22 cellular contexts compared by ENCODE assay signal in the genomic region with DNA sequence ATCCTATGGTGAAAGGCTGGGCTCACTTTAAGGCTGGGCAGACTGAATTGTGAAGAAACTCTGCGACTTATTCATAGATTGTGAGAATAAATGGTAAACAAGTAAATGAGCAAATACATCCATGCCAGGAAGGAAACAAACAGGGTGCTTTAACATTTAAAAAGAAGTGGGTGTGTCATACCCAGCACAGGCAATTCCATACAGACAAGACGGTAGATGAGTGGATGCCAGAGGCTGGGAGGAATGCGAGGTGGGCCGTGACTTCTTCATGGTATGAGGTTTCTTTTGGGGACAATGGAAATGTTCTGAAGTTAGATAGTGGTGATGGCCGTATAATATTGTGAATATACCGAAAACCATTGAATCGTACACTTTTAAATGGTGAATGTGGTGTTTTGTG. TPM values are rescaled to one million over a fixed set of nuclear protein-coding genes. Genes with fewer than 3 reads are reported as not detected.
DNase-seq lines count a peak whose midpoint lies in the region; ATAC-seq, FAIRE-seq and TF ChIP-seq lines count a peak whose summit lies in the region.
"Had no signal": no experiment of that assay in that cellular context is flagged by ENCODE, and none has a peak within 500 bp of the region (broad histone marks: within the 10 kb centered on the region; RNA-seq: fewer than 3 reads in every experiment).

No MANE protein-coding gene starts in this region.

- H2AK5ac ChIP-seq in H1 (ENCODE audit: low read depth, low read length) = no peak overlapping the region
- H2AK5ac ChIP-seq in mesendoderm (ENCODE audit: low read length) = no peak overlapping the region

- H3K4me3 ChIP-seq in Caco-2 (ENCODE audit: low read depth, low read length) = no peak overlapping the region
- H3K4me3 ChIP-seq in H1 (ENCODE audit: extremely low read depth in 1 of 4, insufficient read depth in 2 of 4, low read depth in 3 of 4, low read length in 4 of 4) = no peak overlapping the region
- no peak overlapping the region for H3K4me3 ChIP-seq in mesendoderm (ENCODE audit: low read length)
- H3K4me3 ChIP-seq in right cardiac atrium (ENCODE audit: low read length) = no peak overlapping the region
- H3K4me3 ChIP-seq in transverse colon = no peak overlapping the region
- no peak overlapping the region for H3K4me3 ChIP-seq in gastrocnemius medialis
- no peak overlapping the region for H3K4me3 ChIP-seq in osteoblast (ENCODE audit: insufficient read depth, low read length)
- H3K4me3 ChIP-seq: BLaER1 had no signal

- no peak overlapping the region for H3K23ac ChIP-seq in H1 (ENCODE audit: insufficient read length)
- H3K23ac ChIP-seq in mesendoderm (ENCODE audit: low read length) = no peak overlapping the region

- TF ChIP-seq EP300 in H1 (IDR thresholded peaks at IDR 0.05; ENCODE audit: borderline replicate concordance in 1 of 2, low read depth in 2 of 2, low read length in 2 of 2) (no peak), transverse colon (IDR thresholded peaks at IDR 0.05; ENCODE audit: low read depth) (no peak)

- H4K20me1 ChIP-seq in H1 (replicated peaks in 1 of 2; ENCODE audit: control insufficient read depth in 1 of 2, insufficient read depth in 2 of 2, low read length in 2 of 2) = no peaks in the 10 kb centered on the region
- H4K20me1 ChIP-seq in osteoblast (ENCODE audit: insufficient read depth, low read length) = no peaks in the 10 kb centered on the region
- H4K20me1 ChIP-seq: BLaER1 had no signal

- no peak for TF ChIP-seq RAD21 in H1 (IDR thresholded peaks at IDR 0.05 in 1 of 2, conservative IDR thresholded peaks at IDR 0.05 in 1 of 2; ENCODE audit: low read depth in 2 of 2, low read length in 2 of 2)

- no peaks in the 10 kb centered on the region for H3K9me3 Mint-ChIP-seq in Caco-2 (ENCODE audit: unreplicated experiment)
- H3K9me3 Mint-ChIP-seq: CD4-positive, CD25-positive, alpha-beta regulatory T cell; CD8-positive, alpha-beta T cell; H9 had no signal

- H2BK20ac ChIP-seq in H1 (ENCODE audit: low read length) = no peak overlapping the region

- H3K56ac ChIP-seq in H1 (replicated peaks; ENCODE audit: insufficient read length, low read depth, low read length) (no peak overlapping the region), mesendoderm (ENCODE audit: low read length) (peak overlapping the region; percentile 40)

- H3K4ac ChIP-seq in H1 (replicated peaks; ENCODE audit: insufficient read length, low read depth, low read length) (no peak overlapping the region), mesendoderm (ENCODE audit: low read depth, low read length) (no peak overlapping the region)

- H4K5ac ChIP-seq in H1 (ENCODE audit: insufficient read length, low read depth, low read length) (no peak overlapping the region), mesendoderm (ENCODE audit: low read length) (no peak overlapping the region)

- no peak overlapping the region for H3K18ac ChIP-seq in H1 (ENCODE audit: extremely low read depth, low read length)
- no peak overlapping the region for H3K18ac ChIP-seq in mesendoderm (ENCODE audit: low read length)

- H2BK12ac ChIP-seq in H1 (ENCODE audit: low read depth, low read length) = no peak overlapping the region

- CTCF ChIA-PET in Caco-2 (lab: Charles Lee) (interaction anchor here (0.9 to 1.6 kb wide), 8 partner anchors 9 to 1051 kb away, joined by 3 to 10 read pairs (median 7); a partner anchor contains a TSS), H1 (lab: Charles Lee; ENCODE audit: partially characterized antibody) (interaction anchor here (0.8 to 3.9 kb wide), 43 partner anchors 8 to 1167 kb away, joined by 3 to 26 read pairs (median 5); a partner anchor contains a TSS)

- no peaks in the 10 kb centered on the region for H3K23me2 ChIP-seq in H1 (ENCODE audit: low read depth, low read length)

- DNase-seq in Caco-2 (no peak), T-helper 17 cell (no peak), H1 (ENCODE audit: low read depth in 1 of 2, low spot score in 2 of 2) (no peak), mesendoderm (no peak), right cardiac atrium (no peak), transverse colon (no peak), gastrocnemius medialis (no peak), osteoblast (ENCODE audit: insufficient read length, low spot score, missing footprints) (no peak)
- DNase-seq: CD4-positive, CD25-positive, alpha-beta regulatory T cell; CD8-positive, alpha-beta T cell; DMS 273 treated with DMSO at 0.1 percent for 48 hours; DMS79; EL; GF-D8; H9 had no signal

- intact Hi-C loops in Caco-2 (cut with micrococcal nuclease; ENCODE audit: unreplicated experiment) = loop anchor here (5.0 kb wide), 1 partner anchor 915 kb away; no protein-coding TSS in a partner anchor
- intact Hi-C loops in right cardiac atrium (cut with DNase I) = loop anchor here in 3 of 4 donors (5.0 to 10.0 kb wide), 5 partner anchors 802 to 1052 kb away; no protein-coding TSS in a partner anchor
- intact Hi-C loops in transverse colon (cut with DNase I; ENCODE audit: low total_unique reads) = no loop called here
- intact Hi-C loops in gastrocnemius medialis (cut with DNase I; ENCODE audit: low total_unique reads) = loop anchor here (10.0 kb wide), 1 partner anchor 812 kb away; no protein-coding TSS in a partner anchor

- ATAC-seq in T-helper 17 cell (no peak), right cardiac atrium (no peak), gastrocnemius medialis (no peak)
- ATAC-seq: CD8-positive, alpha-beta T cell had no signal

- TF ChIP-seq CTCF in Caco-2 (IDR thresholded peaks at IDR 0.05; ENCODE audit: insufficient read depth in 1 of 2, low read depth in 1 of 2, low read length in 1 of 2, severe bottlenecking in 1 of 2, unreplicated experiment in 1 of 2) (no peak), H1 (IDR thresholded peaks at IDR 0.05; ENCODE audit: control extremely low read depth in 1 of 3, insufficient read depth in 1 of 3, low read depth in 1 of 3, low read length in 3 of 3) (no peak), transverse colon (IDR thresholded peaks at IDR 0.05) (no peak), gastrocnemius medialis (IDR thresholded peaks at IDR 0.05 in 4 of 5, conservative IDR thresholded peaks at IDR 0.05 in 1 of 5) (no peak), osteoblast (IDR thresholded peaks at IDR 0.05; ENCODE audit: extremely low read depth, low read depth, low read length) (no peak)

- H3K4me3 Mint-ChIP-seq in Caco-2 (ENCODE audit: unreplicated experiment) (no peak overlapping the region), T-helper 17 cell (peak overlapping the region; percentile 41)
- H3K4me3 Mint-ChIP-seq: B cell; CD4-positive, CD25-positive, alpha-beta regulatory T cell; CD8-positive, alpha-beta T cell; H9 had no signal

- H3K27ac ChIP-seq in H1 (ENCODE audit: low read depth, low read length) (no peak overlapping the region), mesendoderm (ENCODE audit: low read depth, low read length) (no peak overlapping the region), right cardiac atrium (ENCODE audit: low read length) (no peak overlapping the region), transverse colon (no peak overlapping the region), gastrocnemius medialis (no peak overlapping the region), osteoblast (ENCODE audit: low read depth, low read length) (no peak overlapping the region)
- H3K27ac ChIP-seq: 22Rv1, BLaER1, C4-2B had no signal

- H4K91ac ChIP-seq in H1 (replicated peaks; ENCODE audit: insufficient read length, low read length) = no peak overlapping the region

- H2AFZ ChIP-seq in H1 (ENCODE audit: low read length) (no peak overlapping the region), osteoblast (ENCODE audit: low read length) (no peak overlapping the region)

- POLR2A ChIA-PET in Caco-2 (lab: Charles Lee) (no interaction called here), H1 (lab: Charles Lee; ENCODE audit: partially characterized antibody) (interaction anchor here (1.2 kb wide), 2 partner anchors 128 to 390 kb away, joined by 3 read pairs; a partner anchor contains a TSS)

- H3K79me2 ChIP-seq in H1 (ENCODE audit: control insufficient read depth in 1 of 2, insufficient read depth in 2 of 2, low read length in 2 of 2) (no peaks in the 10 kb centered on the region), mesendoderm (ENCODE audit: control insufficient read depth, insufficient read depth, low read length) (no peaks in the 10 kb centered on the region), osteoblast (ENCODE audit: insufficient read depth, low read length) (no peaks in the 10 kb centered on the region)

- H3K79me1 ChIP-seq in H1 (ENCODE audit: low read depth, low read length) (no peaks in the 10 kb centered on the region), mesendoderm (ENCODE audit: low read length) (no peaks in the 10 kb centered on the region)

- H2BK120ac ChIP-seq in H1 (replicated peaks; ENCODE audit: low read depth, low read length) = no peak overlapping the region
- no peak overlapping the region for H2BK120ac ChIP-seq in mesendoderm (ENCODE audit: low read depth, low read length)

- H3K9ac ChIP-seq in H1 (replicated peaks in 1 of 4; ENCODE audit: extremely low read depth in 1 of 4, low read depth in 3 of 4, low read length in 3 of 4) (no peak overlapping the region), mesendoderm (ENCODE audit: low read length) (no peak overlapping the region)
- H3K9ac ChIP-seq: BLaER1 had no signal

- H3K27me3 Mint-ChIP-seq in Caco-2 (ENCODE audit: insufficient read depth, unreplicated experiment) = no peaks in the 10 kb centered on the region
- H3K27me3 Mint-ChIP-seq in T-helper 17 cell = peaks cover 30% of the 10 kb centered on the region

- 71% methylated on average over 7 of the region's 7 CpGs; no CpG with 5 or more reads in 1 of the 2 experiments for WGBS in H1 (ENCODE audit: extremely low coverage in 1 of 2, insufficient coverage in 1 of 2, insufficient read length in 1 of 2, insufficient replicate concordance in 2 of 2, low coverage in 1 of 2, low lambda C conversion rate in 2 of 2, missing lambda C conversion rate in 1 of 2), 2 experiments
- no CpG with 5 or more reads among the region's 7 CpGs for WGBS in mesendoderm (ENCODE audit: extremely low coverage, insufficient coverage, low lambda C conversion rate)
- 94% methylated on average over 7 of the region's 7 CpGs for WGBS in right cardiac atrium
- 88 to 93% methylated on average over 7 of the region's 7 CpGs for WGBS in transverse colon (ENCODE audit: low coverage in 1 of 2), 2 donors

- H2BK5ac ChIP-seq in H1 (ENCODE audit: low read depth, low read length) = no peak overlapping the region
- no peak overlapping the region for H2BK5ac ChIP-seq in mesendoderm (ENCODE audit: low read length)

- H3K9me3 ChIP-seq in Caco-2 (no peaks in the 10 kb centered on the region), T-helper 17 cell (ENCODE audit: control insufficient read depth, low read length, poor library complexity, severe bottlenecking) (no peaks in the 10 kb centered on the region), H1 (ENCODE audit: insufficient read depth in 2 of 2, low read depth in 1 of 2, low read length in 1 of 2) (no peaks in the 10 kb centered on the region), right cardiac atrium (ENCODE audit: control insufficient read depth, low read length) (no peaks in the 10 kb centered on the region), transverse colon (no peaks in the 10 kb centered on the region), gastrocnemius medialis (no peaks in the 10 kb centered on the region), osteoblast (ENCODE audit: low read depth, low read length) (no peaks in the 10 kb centered on the region)

- in situ Hi-C loops in transverse colon (cut with MboI; ENCODE audit: low pct_ligation_motif_present in 1 of 4, low pct_unique_long_range_greater_than_20kb in 1 of 4, low sequenced_read_pairs in 3 of 4) = loop anchor here (25.0 kb wide), 4 partner anchors 385 to 1060 kb away; a partner anchor contains a TSS
- in situ Hi-C loops in gastrocnemius medialis (cut with MboI; ENCODE audit: low sequenced_read_pairs in 4 of 4) = loop anchor here in 3 of 4 donors (25.0 kb wide), 2 partner anchors 810 to 1060 kb away; no protein-coding TSS in a partner anchor

- H3K36me3 ChIP-seq in Caco-2 (ENCODE audit: control insufficient read depth, insufficient read depth, low read length) (no peaks in the 10 kb centered on the region), H1 (ENCODE audit: control insufficient read depth in 2 of 4, insufficient read depth in 4 of 4, low read length in 3 of 4) (no peaks in the 10 kb centered on the region), mesendoderm (ENCODE audit: control insufficient read depth, insufficient read depth, low read length) (no peaks in the 10 kb centered on the region), transverse colon (no peaks in the 10 kb centered on the region), gastrocnemius medialis (no peaks in the 10 kb centered on the region), osteoblast (ENCODE audit: insufficient read depth, low read length) (no peaks in the 10 kb centered on the region)
- H3K36me3 ChIP-seq: BLaER1 had no signal

- H3K36me3 Mint-ChIP-seq in Caco-2 (ENCODE audit: insufficient read depth, unreplicated experiment) (no peaks in the 10 kb centered on the region), T-helper 17 cell (ENCODE audit: low read depth) (peaks cover 3% of the 10 kb centered on the region)
- H3K36me3 Mint-ChIP-seq: CD4-positive, CD25-positive, alpha-beta regulatory T cell; CD8-positive, alpha-beta T cell had no signal

- peaks cover 14% of the 10 kb centered on the region for H3K4me1 Mint-ChIP-seq in Caco-2 (ENCODE audit: low read depth, unreplicated experiment)
- H3K4me1 Mint-ChIP-seq in T-helper 17 cell = peaks cover 6% of the 10 kb centered on the region

- H3K4me2 ChIP-seq in H1 (ENCODE audit: insufficient read depth in 1 of 2, low read depth in 2 of 2, low read length in 2 of 2) (no peak overlapping the region), mesendoderm (ENCODE audit: low read length) (no peak overlapping the region), osteoblast (ENCODE audit: insufficient read depth, low read length) (no peak overlapping the region)
- H3K4me2 ChIP-seq: BLaER1 had no signal

- H2BK15ac ChIP-seq in H1 (ENCODE audit: low read length) (no peak overlapping the region), mesendoderm (replicated peaks; ENCODE audit: low read depth) (no peak overlapping the region)

- BruUV-seq in Caco-2 (replicated peaks; lab: Mats Ljungman, UMichigan) = no TSS peak

- no peak for FAIRE-seq in H1 (lab: Jason Lieb, UNC)
- FAIRE-seq: A204.1, D721Med, GM12891 had no signal

- H3K27ac Mint-ChIP-seq in Caco-2 (ENCODE audit: unreplicated experiment) = peak overlapping the region; percentile 3
- no peak overlapping the region for H3K27ac Mint-ChIP-seq in T-helper 17 cell
- H3K27ac Mint-ChIP-seq: B cell; CD4-positive, CD25-positive, alpha-beta regulatory T cell; CD8-positive, alpha-beta T cell had no signal

- H3K14ac ChIP-seq in H1 (ENCODE audit: insufficient read length) = no peak overlapping the region

- H3K27me3 ChIP-seq in Caco-2 (replicated peaks; ENCODE audit: control insufficient read depth, insufficient read depth, low read length) = no peaks in the 10 kb centered on the region
- no peaks in the 10 kb centered on the region for H3K27me3 ChIP-seq in H1 (replicated peaks in 1 of 4; ENCODE audit: control insufficient read depth in 3 of 4, extremely low read depth in 1 of 4, insufficient read depth in 3 of 4, low read length in 3 of 4)
- no peaks in the 10 kb centered on the region for H3K27me3 ChIP-seq in mesendoderm (ENCODE audit: insufficient read depth, low read length, poor library complexity)
- no peaks in the 10 kb centered on the region for H3K27me3 ChIP-seq in right cardiac atrium (ENCODE audit: control insufficient read depth, insufficient read depth)
- no peaks in the 10 kb centered on the region for H3K27me3 ChIP-seq in transverse colon
- H3K27me3 ChIP-seq in gastrocnemius medialis = peaks cover 6 to 12% (median 7%) of the 10 kb centered on the region in 3 donors
- peaks cover 2% of the 10 kb centered on the region for H3K27me3 ChIP-seq in osteoblast (ENCODE audit: insufficient read depth, low read length)
- H3K27me3 ChIP-seq: BLaER1 had no signal

- H3K4me1 ChIP-seq in Caco-2 = no peaks in the 10 kb centered on the region
- H3K4me1 ChIP-seq in H1 (replicated peaks in 1 of 4; ENCODE audit: control insufficient read depth in 3 of 4, insufficient read depth in 4 of 4, low read length in 3 of 4) = peaks cover 0 to 9% (median 6%) of the 10 kb centered on the region in 4 experiments; a peak in 5 of 7 replicates
- H3K4me1 ChIP-seq in mesendoderm (ENCODE audit: control insufficient read depth, low read depth, low read length) = peaks cover 3% of the 10 kb centered on the region
- H3K4me1 ChIP-seq in right cardiac atrium (ENCODE audit: control insufficient read depth, insufficient read depth, low read length) = peaks cover 3% of the 10 kb centered on the region
- H3K4me1 ChIP-seq in transverse colon = peaks cover 0 to 6% (median 3%) of the 10 kb centered on the region in 4 donors
- H3K4me1 ChIP-seq in gastrocnemius medialis = peaks cover 2 to 12% of the 10 kb centered on the region in 2 donors
- H3K4me1 ChIP-seq in osteoblast (ENCODE audit: insufficient read depth, low read length) = peaks cover 15% of the 10 kb centered on the region

- no peak for TF ChIP-seq POLR2A in H1 (IDR thresholded peaks at IDR 0.05; ENCODE audit: control extremely low read depth in 1 of 2, low read depth in 2 of 2, low read length in 2 of 2)
- TF ChIP-seq POLR2A in transverse colon (IDR thresholded peaks at IDR 0.05) = no peak
- no peak for TF ChIP-seq POLR2A in gastrocnemius medialis (IDR thresholded peaks at IDR 0.05)

- no peak overlapping the region for H4K8ac ChIP-seq in H1 (ENCODE audit: extremely low read depth, insufficient read depth, low read length)
- no peak overlapping the region for H4K8ac ChIP-seq in mesendoderm (ENCODE audit: low read depth, low read length)

RNA-seq across cellular contexts. Expression of a gene that starts 49.8 kb away (rescaled TPM):
- total RNA-seq in Caco-2 (2022) (64.9 and 83.0 TPM in 2 replicates), T-helper 17 cell (1 to 10 TPM; 1.1 to 1.5 TPM), right cardiac atrium (1 to 10 TPM; 3.5 to 8.1 (median 7.1) TPM), transverse colon (1 to 10 TPM in 2 of 4 donors, not detected in 2; 3.0 to 4.0 TPM), gastrocnemius medialis (1 to 10 TPM; 1.2 to 5.1 (median 1.6) TPM), osteoblast (7.6 and 8.5 TPM in 2 replicates)
- 41.5 and 48.3 TPM in 2 replicates for total RNA-seq in H1 (2021; fragmentation: NEBNext Ultra II Directional; extraction: Animal tissue kit (Norgen Biotek cat#: 25700))
- polyA plus RNA-seq in H1 (2011; rRNA removed) (25.4 and 43.5 TPM in 2 replicates), right cardiac atrium (10.4 TPM)
- polyA plus RNA-seq in H1 (2011; cell fraction: cytosol; rRNA removed) = 45.7 TPM
- polyA plus RNA-seq in H1 (2011; cell fraction: nucleus; rRNA removed) = 10.7 TPM
- 26.3 to 34.7 TPM (median 32.0 TPM) in 4 replicates for polyA plus RNA-seq in H1 (2012, experiment 1 of 2)
- 15.1 TPM for polyA plus RNA-seq in H1 (2012, experiment 2 of 2)
- 96.1 TPM for polyA plus RNA-seq in H1 (2013, experiment 1 of 2)
- 92.4 TPM for polyA plus RNA-seq in H1 (2013, experiment 2 of 2)
- polyA minus RNA-seq in H1 (2011; rRNA and poly(A)+ RNA removed) = 16.3 and 28.1 TPM in 2 replicates
- polyA minus RNA-seq in H1 (2011; cell fraction: cytosol; rRNA and poly(A)+ RNA removed) = 16.1 TPM
- polyA minus RNA-seq in H1 (2011; cell fraction: nucleus; rRNA and poly(A)+ RNA removed) = 16.6 TPM
- 128 TPM for polyA plus RNA-seq in mesendoderm (2013, experiment 1 of 2)
- 129 TPM for polyA plus RNA-seq in mesendoderm (2013, experiment 2 of 2)
